Comparison of ENCODE assay signal across 8 cellular contexts in the genomic region with DNA sequence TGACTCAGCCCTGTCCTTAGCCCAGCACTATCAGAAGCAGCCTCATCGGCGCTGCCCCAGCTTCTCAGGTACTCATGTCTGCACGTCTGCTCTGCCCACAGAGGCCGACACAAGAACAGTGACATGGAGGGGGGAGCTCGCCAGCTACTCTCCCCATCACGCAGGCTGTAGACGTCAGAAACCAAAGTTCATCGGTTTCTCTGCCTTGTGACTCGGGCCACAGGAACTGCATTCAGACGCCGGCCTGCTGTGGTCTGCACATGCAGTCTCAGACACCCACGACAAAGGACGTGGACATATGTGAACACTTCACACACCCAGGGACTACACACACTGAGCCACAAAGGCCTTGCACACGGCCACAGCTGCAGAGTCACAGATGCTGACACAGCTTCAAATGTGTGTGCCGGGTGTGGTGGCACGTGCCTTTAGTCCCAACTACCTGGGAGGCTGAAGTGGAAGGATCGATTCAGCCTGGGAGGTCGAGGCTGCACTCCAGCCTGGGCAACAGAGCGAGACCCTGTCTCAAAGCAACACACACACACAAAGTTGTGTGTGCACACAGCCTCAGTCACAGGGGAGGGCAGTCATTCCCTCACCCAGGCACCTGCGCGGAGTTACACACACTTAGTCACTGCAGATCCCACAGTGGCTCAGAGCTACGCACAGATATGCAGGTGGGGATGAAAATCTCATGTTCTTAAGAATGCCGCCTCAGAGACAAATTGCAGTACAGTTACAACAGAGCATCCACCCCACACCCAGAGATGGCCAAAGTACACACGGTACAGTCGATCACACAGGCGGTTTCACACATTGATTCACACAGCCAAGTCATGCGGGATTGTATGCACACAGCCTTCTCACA. TPM values are rescaled to one million over a fixed set of nuclear protein-coding genes. Genes with fewer than 3 reads are reported as not detected.
A peak's percentile ranks its signal among the peaks of the same experiment; 100 is the strongest.
DNase-seq lines count a peak whose midpoint lies in the region; TF ChIP-seq lines count a peak whose summit lies in the region.

No MANE protein-coding gene starts in this region.

- peak overlapping the region; percentile 67 for H3K4me3 ChIP-seq in HUES64 (ENCODE audit: low read length)

- peak; percentile 67 for DNase-seq in GM10248 (ENCODE audit: extremely low spot score)
- DNase-seq in activated CD4-positive, alpha-beta T cell treated with anti-CD3 and anti-CD28 coated beads for 24 hours (ENCODE audit: low read depth in 2 of 2), result peak; percentile 53 to 69
- DNase-seq in mesenteric fat pad (ENCODE audit: low spot score), result peak; percentile 90
- peak; percentile 52 to 75 for DNase-seq in stimulated activated CD8-positive, alpha-beta memory T cell treated with anti-CD3 and anti-CD28 coated beads, Interleukin-4, amount 100 ng/mL, for 4 hours (ENCODE audit: low read depth in 2 of 2, low spot score in 1 of 2)
- no peak for DNase-seq in NCI-H1092 (lab: John Stamatoyannopoulos, UW)
- DNase-seq in SIG-M5 (lab: John Stamatoyannopoulos, UW), result no peak

- 0 out of 2 replicates have a peak, but pooled peaks cover 5% of the 10 kb centered on the region for H3K36me3 ChIP-seq in HUES64 (ENCODE audit: insufficient read depth, low read length)

- H3K27ac ChIP-seq in HUES64 (ENCODE audit: low read depth, low read length), result peak overlapping the region; percentile 98
- peak overlapping the region; percentile 96 for H3K27ac ChIP-seq in cingulate gyrus (ENCODE audit: low read depth, low read length)

- peaks cover 25% of the 10 kb centered on the region for H3K4me1 ChIP-seq in HUES64 (ENCODE audit: insufficient read depth, low read length)

- peak overlapping the region; percentile 82 for H3K9ac ChIP-seq in HUES64 (ENCODE audit: low read depth, low read length)

- H3K27me3 ChIP-seq in HUES64 (ENCODE audit: insufficient read depth, low read length), result no peaks in the 10 kb centered on the region

- WGBS in HUES64, result 77% methylated on average over 27 of the region's 27 CpGs

- POLR2A ChIA-PET in GM10248 (lab: Yijun Ruan, JAX), result interaction anchor here (0.6 to 2.3 kb wide), 3 partner anchors 10 to 30 kb away, joined by 4 to 18 read pairs (median 17); a partner anchor contains a TSS

- H3K9me3 ChIP-seq in HUES64 (ENCODE audit: insufficient read depth, low read depth, low read length), result no peaks in the 10 kb centered on the region

- CTCF ChIA-PET in GM10248 (lab: Yijun Ruan, JAX), result interaction anchor here (0.7 to 3.9 kb wide), 5 partner anchors 9 to 39 kb away, joined by 3 to 43 read pairs (median 3); a partner anchor contains a TSS

- TF ChIP-seq CTCF in GM10248 (IDR thresholded peaks at IDR 0.05; ENCODE audit: control extremely low read depth, extremely low read depth, low read depth, missing control alignments), result no peak

RNA-seq across cellular contexts. Expression of a gene that starts 4.9 kb away (rescaled TPM):
- 4.4 TPM for polyA plus RNA-seq in HUES64 (2013, experiment 1 of 2)
- polyA plus RNA-seq in HUES64 (2013, experiment 2 of 2), result 4.9 TPM
- total RNA-seq in mesenteric fat pad, result 1,383 TPM

RNA-seq across cellular contexts. Expression of a gene that starts 10.6 kb away (rescaled TPM):
- polyA plus RNA-seq in HUES64 (2013, experiment 1 of 2), result 26.0 TPM
- 27.6 TPM for polyA plus RNA-seq in HUES64 (2013, experiment 2 of 2)
- 34.1 TPM for total RNA-seq in mesenteric fat pad

RNA-seq across cellular contexts. Expression of a gene that starts 10.7 kb away (rescaled TPM):
- 39.8 TPM for polyA plus RNA-seq in HUES64 (2013, experiment 1 of 2)
- polyA plus RNA-seq in HUES64 (2013, experiment 2 of 2), result 46.8 TPM
- total RNA-seq in mesenteric fat pad, result 56.4 TPM

RNA-seq across cellular contexts. Expression of a gene that starts 10.9 kb away (rescaled TPM):
- polyA plus RNA-seq in HUES64 (2013, experiment 1 of 2), result 36.1 TPM
- polyA plus RNA-seq in HUES64 (2013, experiment 2 of 2), result 33.1 TPM
- total RNA-seq in mesenteric fat pad, result 29.7 TPM

RNA-seq across cellular contexts. Expression of a gene that starts 34.0 kb away (rescaled TPM):
- 2,127 TPM for polyA plus RNA-seq in HUES64 (2013, experiment 1 of 2)
- polyA plus RNA-seq in HUES64 (2013, experiment 2 of 2), result 2,103 TPM
- 1,454 TPM for total RNA-seq in mesenteric fat pad

Comparison
In these comparisons a context has a peak if more than half of its experiments do, and no peak if none do; other contexts are left out.
1. DNase-seq: peak in GM10248 (single experiment), activated CD4-positive, alpha-beta T cell treated with anti-CD3 and anti-CD28 coated beads for 24 hours (2 of 2), mesenteric fat pad (single experiment) and stimulated activated CD8-positive, alpha-beta memory T cell treated with anti-CD3 and anti-CD28 coated beads, Interleukin-4, amount 100 ng/mL, for 4 hours (2 of 2); none in NCI-H1092 (single experiment) and SIG-M5 (single experiment).